8 cellular contexts compared by ENCODE assay signal in genomic region chrX:119871599-119872395, GRCh38. TPM values are rescaled to one million over a fixed set of nuclear protein-coding genes. Genes with fewer than 3 reads are reported as not detected.
DNase-seq lines count a peak whose midpoint lies in the region; ATAC-seq and TF ChIP-seq lines count a peak whose summit lies in the region.

TSS of gene NDUFA1 (plus strand) at chrX:119871832. CDS start at chrX:119871912, 80 bp downstream.
TSS of gene RNF113A (minus strand) at chrX:119871733. CDS start at chrX:119871613, 120 bp downstream.

- H3K4me3 ChIP-seq in DOHH2 (ENCODE audit: low read length) (peak within 1 kb of the TSS; percentile 93), Karpas-422 (ENCODE audit: low read length) (peak within 1 kb of the TSS; percentile 79)

- DNase-seq in Karpas-422 (peak; percentile 94), RPMI8226 (peak; percentile 93), fibroblast of gingiva (ENCODE audit: low read depth) (peak; percentile 86)
- DNase-seq in activated T-helper 1 cell treated with anti-CD3 and anti-CD28 coated beads, Interleukin-2, amount 50 U/mL, for 16 hours (ENCODE audit: low read depth in 1 of 2, low spot score in 1 of 2): peak; percentile 61 to 76
- DNase-seq in naive thymus-derived CD8-positive, alpha-beta T cell: peak; percentile 70 to 93 (median 84)
- peak; percentile 76 to 93 (median 83) for DNase-seq in stimulated activated naive CD4-positive, alpha-beta T cell (lab: John Stamatoyannopoulos, UW)

- no peaks in the 10 kb centered on the region for H3K9me2 ChIP-seq in DOHH2 (replicated peaks; ENCODE audit: control insufficient read depth, low read length)
- no peaks in the 10 kb centered on the region for H3K9me2 ChIP-seq in Karpas-422 (replicated peaks; ENCODE audit: insufficient read depth, low read length)

- H3K4me1 ChIP-seq in DOHH2 (ENCODE audit: control insufficient read depth, low read length) (peaks cover 9% of the 10 kb centered on the region), Karpas-422 (ENCODE audit: low read length) (peaks cover 11% of the 10 kb centered on the region)

- H4K20me1 ChIP-seq in DOHH2 (ENCODE audit: control insufficient read depth, insufficient read depth, low read depth, low read length) (no peaks in the 10 kb centered on the region), Karpas-422 (ENCODE audit: insufficient read depth, low read depth, low read length) (no peaks in the 10 kb centered on the region)

- no peak within 1 kb of the TSS for H2AFZ ChIP-seq in Karpas-422 (ENCODE audit: low read length)

- H3K9me3 ChIP-seq in DOHH2 (ENCODE audit: control insufficient read depth, insufficient read depth, low read length) (no peaks in the 10 kb centered on the region), Karpas-422 (ENCODE audit: low read length) (no peaks in the 10 kb centered on the region)

- H3K9me3 Mint-ChIP-seq in naive thymus-derived CD8-positive, alpha-beta T cell: peaks cover 0 to 6% (median 0%) of the 10 kb centered on the region in 9 donors

- H3K79me2 ChIP-seq in DOHH2 (ENCODE audit: control insufficient read depth, low read length) (peaks cover 72% of the 10 kb centered on the region), Karpas-422 (ENCODE audit: low read length) (peaks cover 41% of the 10 kb centered on the region)

- H3K27me3 ChIP-seq in DOHH2 (ENCODE audit: control insufficient read depth, low read length) (no peaks in the 10 kb centered on the region), Karpas-422 (ENCODE audit: low read length) (no peaks in the 10 kb centered on the region)

- H3K4me2 ChIP-seq in DOHH2 (ENCODE audit: low read length) (peak within 1 kb of the TSS; percentile 83), Karpas-422 (ENCODE audit: low read depth, low read length, poor library complexity, severe bottlenecking) (peak within 1 kb of the TSS; percentile 82)

- POLR2A ChIA-PET in naive thymus-derived CD8-positive, alpha-beta T cell (lab: Charles Lee): interaction anchor here (0.6 to 3.4 kb wide), 11 partner anchors 14 to 379 kb away, joined by 3 to 37 read pairs (median 5); partner anchors contain the start of genes RPL39, SOWAHD, UPF3B and ZBTB33

- H3K36me3 Mint-ChIP-seq in naive thymus-derived CD8-positive, alpha-beta T cell: peaks cover 0 to 18% (median 0%) of the 10 kb centered on the region in 3 donors

- H3K36me3 ChIP-seq in DOHH2 (ENCODE audit: control insufficient read depth, low read length): peaks cover 31% of the 10 kb centered on the region
- H3K36me3 ChIP-seq in Karpas-422 (ENCODE audit: insufficient read depth, low read length): no peaks in the 10 kb centered on the region; the same call in none of the 2 replicates

- H3K27me3 Mint-ChIP-seq in naive thymus-derived CD8-positive, alpha-beta T cell: no peaks in the 10 kb centered on the region

- H3K4me3 Mint-ChIP-seq in naive thymus-derived CD8-positive, alpha-beta T cell: peak within 1 kb of the TSS; percentile 94 to 100 (median 98)

- H3F3A ChIP-seq in DOHH2 (ENCODE audit: control insufficient read depth, insufficient read depth): no peaks in the 10 kb centered on the region; the same call in 1 of the 2 replicates

- TF ChIP-seq CTCF in DOHH2 (IDR thresholded peaks at IDR 0.05; ENCODE audit: low read depth, low read length, poor library complexity, severe bottlenecking): no peak

- H3K27ac Mint-ChIP-seq in naive thymus-derived CD8-positive, alpha-beta T cell: peak within 1 kb of the TSS; percentile 95 to 100 (median 99)

- peak; percentile 86 for ATAC-seq in GM21825 (IDR thresholded peaks at IDR 0.05; ENCODE audit: unreplicated experiment)
- peak; percentile 89 to 90 for ATAC-seq in naive thymus-derived CD8-positive, alpha-beta T cell

- peak within 1 kb of the TSS; percentile 90 for H3K9ac ChIP-seq in Karpas-422 (ENCODE audit: low read length)

- H3K27ac ChIP-seq in DOHH2 (ENCODE audit: low read depth, low read length): peak within 1 kb of the TSS; percentile 88
- H3K27ac ChIP-seq in Karpas-422 (ENCODE audit: low read length): peak within 1 kb of the TSS; percentile 88

- peaks cover 5 to 39% (median 22%) of the 10 kb centered on the region in 4 donors for H3K4me1 Mint-ChIP-seq in naive thymus-derived CD8-positive, alpha-beta T cell

RNA-seq across cellular contexts. Expression of gene NDUFA1, which starts in this region (rescaled TPM):
- total RNA-seq in Karpas-422 (2014; rRNA removed; shearing (Covaris generic); ENCODE audit: low replicate concordance): 147 and 150 TPM in 2 replicates
- 10 to 100 TPM; 52.6 to 54.9 TPM for total RNA-seq in naive thymus-derived CD8-positive, alpha-beta T cell
- polyA plus RNA-seq in naive thymus-derived CD8-positive, alpha-beta T cell: 100 to 1,000 TPM; 277 to 382 (median 308) TPM

RNA-seq across cellular contexts. Expression of gene RNF113A, which starts in this region (rescaled TPM):
- 28.6 and 41.1 TPM in 2 replicates for total RNA-seq in Karpas-422 (2014; rRNA removed; shearing (Covaris generic); ENCODE audit: low replicate concordance)
- total RNA-seq in naive thymus-derived CD8-positive, alpha-beta T cell: 10 to 100 TPM; 40.6 to 41.4 TPM
- polyA plus RNA-seq in naive thymus-derived CD8-positive, alpha-beta T cell: 10 to 100 TPM; 48.8 to 69.5 (median 51.3) TPM

Comparison
In these comparisons a context has a peak if more than half of its experiments do, and no peak if none do; other contexts are left out.
1. Peak in every context shown above with its lines: DNase-seq, ATAC-seq, H3K4me3 ChIP-seq and H3K27ac ChIP-seq.